Comparison of ENCODE assay signal across 9 cellular contexts in genomic region chr3:111069974-111070751, GRCh38. TPM values are rescaled to one million over a fixed set of nuclear protein-coding genes. Genes with fewer than 3 reads are reported as not detected.
DNase-seq lines count a peak whose midpoint lies in the region; ATAC-seq and TF ChIP-seq lines count a peak whose summit lies in the region.
"Had no signal": no experiment of that assay in that cellular context is flagged by ENCODE, and none has a peak within 500 bp of the region (broad histone marks: within the 10 kb centered on the region; RNA-seq: fewer than 3 reads in every experiment).

No MANE protein-coding gene starts in this region.

- peaks cover 9% of the 10 kb centered on the region; the same call in 1 of the 2 replicates for H4K20me1 ChIP-seq in DND-41 (ENCODE audit: insufficient read depth, low read length)

- DNase-seq in DND-41 (no peak), SK-N-MC (ENCODE audit: low read depth, low spot score) (no peak), esophagus squamous epithelium (lab: John Stamatoyannopoulos, UW) (no peak), NCI-H2029 (lab: John Stamatoyannopoulos, UW) (no peak)
- DNase-seq in naive thymus-derived CD8-positive, alpha-beta T cell = peak in 2 of 10 donors; percentile 12 to 17

- peaks cover 11 to 24% (median 17%) of the 10 kb centered on the region in 5 donors for H3K27me3 Mint-ChIP-seq in naive thymus-derived CD8-positive, alpha-beta T cell

- no peaks in the 10 kb centered on the region for H3K9me3 Mint-ChIP-seq in naive thymus-derived CD8-positive, alpha-beta T cell

- H3K9ac ChIP-seq in DND-41 (ENCODE audit: low read depth, low read length) (no peak overlapping the region), SK-N-MC (ENCODE audit: insufficient read length) (peak overlapping the region; percentile 73)

- no peak for ATAC-seq in DND-41 (ENCODE audit: insufficient read depth, low read depth)
- no peak for ATAC-seq in naive thymus-derived CD8-positive, alpha-beta T cell
- no peak for ATAC-seq in GM18870 (IDR thresholded peaks at IDR 0.05; ENCODE audit: unreplicated experiment)
- no peak for ATAC-seq in GM18511 (IDR thresholded peaks at IDR 0.05; ENCODE audit: unreplicated experiment)
- ATAC-seq in GM18868 (IDR thresholded peaks at IDR 0.05; ENCODE audit: unreplicated experiment) = no peak

- H3K4me1 ChIP-seq in DND-41 (ENCODE audit: insufficient read depth, low read length) (peaks cover 30% of the 10 kb centered on the region), esophagus squamous epithelium (peaks cover 7 to 44% (median 12%) of the 10 kb centered on the region in 3 donors)

- POLR2A ChIA-PET in naive thymus-derived CD8-positive, alpha-beta T cell (lab: Charles Lee) = no interaction called here

- peaks cover 33% of the 10 kb centered on the region for H3K79me2 ChIP-seq in DND-41 (ENCODE audit: insufficient read depth, low read length)

- intact Hi-C loops in esophagus squamous epithelium (cut with DNase I) = no loop called here

- H3K27ac ChIP-seq in DND-41 (ENCODE audit: low read length) = no peak overlapping the region
- H3K27ac ChIP-seq in SK-N-MC = no peak overlapping the region
- peak overlapping the region; percentile 71 to 96 (median 88) for H3K27ac ChIP-seq in esophagus squamous epithelium

- no peaks in the 10 kb centered on the region for H3K9me3 ChIP-seq in DND-41 (ENCODE audit: insufficient read depth, low read length, severe bottlenecking)
- H3K9me3 ChIP-seq in SK-N-MC (ENCODE audit: low read depth, low read length) = no peaks in the 10 kb centered on the region
- H3K9me3 ChIP-seq in esophagus squamous epithelium = no peaks in the 10 kb centered on the region

- H3K36me3 ChIP-seq in DND-41 (ENCODE audit: insufficient read depth, low read length) = peaks cover 3% of the 10 kb centered on the region; the same call in 1 of the 2 replicates
- H3K36me3 ChIP-seq in SK-N-MC (ENCODE audit: insufficient read depth, low read length) = no peaks in the 10 kb centered on the region
- no peaks in the 10 kb centered on the region for H3K36me3 ChIP-seq in esophagus squamous epithelium

- peak overlapping the region; percentile 88 to 97 (median 94) for H3K4me3 Mint-ChIP-seq in naive thymus-derived CD8-positive, alpha-beta T cell

- peaks cover 21 to 38% (median 28%) of the 10 kb centered on the region in 4 donors for H3K4me1 Mint-ChIP-seq in naive thymus-derived CD8-positive, alpha-beta T cell

- H3K27me3 ChIP-seq in DND-41 (ENCODE audit: insufficient read depth, low read length, poor library complexity) (no peaks in the 10 kb centered on the region), esophagus squamous epithelium (peaks cover 0 to 27% (median 0%) of the 10 kb centered on the region in 4 donors)

- peak overlapping the region; percentile 79 for H3K4me2 ChIP-seq in DND-41 (ENCODE audit: insufficient read depth, low read length)

- H3K36me3 Mint-ChIP-seq in naive thymus-derived CD8-positive, alpha-beta T cell = no peaks in the 10 kb centered on the region

- H3K27ac Mint-ChIP-seq in naive thymus-derived CD8-positive, alpha-beta T cell = peak overlapping the region; percentile 46 to 95 (median 90)

- WGBS in esophagus squamous epithelium, 2 donors = 21 to 25% methylated on average over 16 to 21 of the region's 24 CpGs

- no peak for TF ChIP-seq POLR2A in esophagus squamous epithelium (IDR thresholded peaks at IDR 0.05)

- TF ChIP-seq CTCF in DND-41 (IDR thresholded peaks at IDR 0.05; ENCODE audit: borderline replicate concordance, extremely low read depth, low read length, poor library complexity, severe bottlenecking) (no peak), esophagus squamous epithelium (IDR thresholded peaks at IDR 0.05) (no peak)

- H3K4me3 ChIP-seq in DND-41 (ENCODE audit: low read depth in 1 of 2, low read length in 2 of 2) = peak overlapping the region in 1 of 2 experiments; percentile 80; a peak in 2 of 4 replicates
- peak overlapping the region; percentile 81 for H3K4me3 ChIP-seq in SK-N-MC
- peak overlapping the region; percentile 49 to 96 (median 74) for H3K4me3 ChIP-seq in esophagus squamous epithelium
- H3K4me3 ChIP-seq: K562 had no signal

- H2AFZ ChIP-seq in DND-41 (ENCODE audit: low read depth, low read length) = no peak overlapping the region; the same call in 1 of the 2 replicates

RNA-seq across cellular contexts. Expression of gene NECTIN3, which starts 1.5 kb away (rescaled TPM):
- total RNA-seq in esophagus squamous epithelium = 1 to 10 TPM; 1.4 to 9.9 (median 2.0) TPM
- 1 to 10 TPM; 4.6 to 4.8 TPM for total RNA-seq in naive thymus-derived CD8-positive, alpha-beta T cell
- under 1 TPM; 0.26 to 0.53 (median 0.42) TPM for polyA plus RNA-seq in naive thymus-derived CD8-positive, alpha-beta T cell
- polyA plus RNA-seq: K562 had no signal

Comparison
In these comparisons a context has a peak if more than half of its experiments do, and no peak if none do; other contexts are left out.
1. H3K27ac ChIP-seq: peak in esophagus squamous epithelium (4 of 4); none in DND-41 (single experiment) and SK-N-MC (single experiment).